Comparison of ENCODE assay signal across 1 cellular context in genomic region chr3:179624471-179624870, GRCh38.
TF ChIP-seq lines count a peak whose summit lies in the region.

No MANE protein-coding gene starts in this region.

TF ChIP-seq in IMR-90, 13 proteins besides CTCF, POLR2A, EP300 and RAD21 (continued from another document):
- TF ChIP-seq, protein P1, sequence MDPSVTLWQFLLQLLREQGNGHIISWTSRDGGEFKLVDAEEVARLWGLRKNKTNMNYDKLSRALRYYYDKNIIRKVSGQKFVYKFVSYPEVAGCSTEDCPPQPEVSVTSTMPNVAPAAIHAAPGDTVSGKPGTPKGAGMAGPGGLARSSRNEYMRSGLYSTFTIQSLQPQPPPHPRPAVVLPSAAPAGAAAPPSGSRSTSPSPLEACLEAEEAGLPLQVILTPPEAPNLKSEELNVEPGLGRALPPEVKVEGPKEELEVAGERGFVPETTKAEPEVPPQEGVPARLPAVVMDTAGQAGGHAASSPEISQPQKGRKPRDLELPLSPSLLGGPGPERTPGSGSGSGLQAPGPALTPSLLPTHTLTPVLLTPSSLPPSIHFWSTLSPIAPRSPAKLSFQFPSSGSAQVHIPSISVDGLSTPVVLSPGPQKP (IDR thresholded peaks at IDR 0.05; ENCODE audit: borderline replicate concordance, low read depth, low read length), result no peak
- TF ChIP-seq MXI1 (IDR thresholded peaks at IDR 0.05; ENCODE audit: borderline replicate concordance, low read depth, low read length), result no peak
- TF ChIP-seq CHD1 (IDR thresholded peaks at IDR 0.05; ENCODE audit: low read depth, low read length), result no peak
- no peak for TF ChIP-seq RFX5 (IDR thresholded peaks at IDR 0.05; ENCODE audit: low read depth, low read length)
- no peak for TF ChIP-seq SMC3 (IDR thresholded peaks at IDR 0.05; ENCODE audit: low read depth, low read length)
- no peak for TF ChIP-seq RCOR1 (IDR thresholded peaks at IDR 0.05; ENCODE audit: insufficient replicate concordance, low read length)
- TF ChIP-seq CEBPB (IDR thresholded peaks at IDR 0.05; ENCODE audit: low read depth, low read length), result no peak
